28 cellular contexts compared by ENCODE assay signal in genomic region chr4:1042352-1043025, GRCh38. TPM values are rescaled to one million over a fixed set of nuclear protein-coding genes. Genes with fewer than 3 reads are reported as not detected.
DNase-seq lines count a peak whose midpoint lies in the region; ATAC-seq, FAIRE-seq and TF ChIP-seq lines count a peak whose summit lies in the region.
"Had no signal": no experiment of that assay in that cellular context is flagged by ENCODE, and none has a peak within 500 bp of the region (broad histone marks: within the 10 kb centered on the region; RNA-seq: fewer than 3 reads in every experiment).

No MANE protein-coding gene starts in this region.

- no peak for TF ChIP-seq RAD21 in K562 (CRISPR knock-in tag; conservative IDR thresholded peaks at IDR 0.05 in 1 of 2, IDR thresholded peaks at IDR 0.05 in 1 of 2)

- POLR2A ChIA-PET in K562 (lab: Yijun Ruan, JAX), result no interaction called here

- H3K4me2 ChIP-seq in K562 (ENCODE audit: insufficient read depth, low read length), result no peak overlapping the region

- CTCF ChIA-PET in K562 (lab: Yijun Ruan, JAX; ENCODE audit: low intra/inter-chr PET ratio), result no interaction called here

- H3K4me1 ChIP-seq in ACC112 (ENCODE audit: control insufficient read depth, insufficient read depth, low read length, unreplicated experiment), result peaks cover 58% of the 10 kb centered on the region
- peaks cover 50 to 83% of the 10 kb centered on the region in 2 experiments for H3K4me1 ChIP-seq in K562 (replicated peaks in 1 of 2; ENCODE audit: control insufficient read depth in 2 of 2, insufficient read depth in 2 of 2, low read length in 2 of 2)
- H3K4me1 ChIP-seq in transverse colon, result peaks cover 3 to 53% (median 36%) of the 10 kb centered on the region in 4 donors

- DNase-seq in H7, result peak; percentile 23
- no peak for DNase-seq in K562 (ENCODE audit: extremely low read depth in 1 of 4, low spot score in 3 of 4)
- DNase-seq in osteocyte (ENCODE audit: extremely low spot score, unreplicated experiment), result no peak
- DNase-seq in transverse colon, result no peak
- DNase-seq in NCI-H69 (lab: John Stamatoyannopoulos, UW), result no peak
- DNase-seq: activated CD4-positive, alpha-beta T cell treated with anti-CD3 and anti-CD28 coated beads for 48 hours; activated CD8-positive, alpha-beta memory T cell treated with anti-CD3 and anti-CD28 coated beads for 24 hours; activated naive CD4-positive, alpha-beta T cell treated with anti-CD3 and anti-CD28 coated beads, Interleukin-2, amount 50 U/mL, for 16 hours; activated T-cell treated with anti-CD3 and anti-CD28 coated beads for 4 hours; amniotic stem cell; effector memory CD4-positive, alpha-beta T cell; NCI-H1092; NCI-H1694 treated with DMSO at 0.1 percent for 48 hours; NCI-H446; NCI-H82; stimulated activated naive CD4-positive, alpha-beta T cell; T-cell; uterus had no signal

- H3K4me3 Mint-ChIP-seq in osteocyte (ENCODE audit: unreplicated experiment), result no peak overlapping the region

- in situ Hi-C loops in K562 (cut with MboI) (no loop called here), transverse colon (cut with MboI; ENCODE audit: low pct_ligation_motif_present in 1 of 4, low pct_unique_long_range_greater_than_20kb in 1 of 4, low sequenced_read_pairs in 3 of 4) (no loop called here)

- H2AFZ ChIP-seq in ACC112 (ENCODE audit: low read length, unreplicated experiment), result no peak overlapping the region
- no peak overlapping the region for H2AFZ ChIP-seq in K562 (ENCODE audit: low read depth, low read length)

- H3K79me2 ChIP-seq in ACC112 (ENCODE audit: control insufficient read depth, insufficient read depth, low read length, unreplicated experiment) (no peaks in the 10 kb centered on the region), K562 (ENCODE audit: control insufficient read depth, insufficient read depth, low read length) (no peaks in the 10 kb centered on the region)

- H3K9me1 ChIP-seq in K562 (ENCODE audit: control insufficient read depth, insufficient read depth, low read length), result no peaks in the 10 kb centered on the region

- peak overlapping the region in 1 of 2 experiments; percentile 90; a peak in 1 of 4 replicates for H3K9ac ChIP-seq in K562 (ENCODE audit: insufficient read depth in 1 of 2, low read depth in 2 of 2, low read length in 2 of 2)

- intact Hi-C loops in K562 (cut with micrococcal nuclease) (loop anchor here (10.0 kb wide), 1 partner anchor 48 kb away; the partner anchor contains the start of gene SLC26A1), transverse colon (cut with DNase I; ENCODE audit: low total_unique reads) (no loop called here)

- H4K20me1 ChIP-seq in K562 (replicated peaks; ENCODE audit: control insufficient read depth, insufficient read depth, low read length), result no peaks in the 10 kb centered on the region

- H3K9me3 Mint-ChIP-seq in osteocyte (ENCODE audit: unreplicated experiment), result no peaks in the 10 kb centered on the region
- H3K9me3 Mint-ChIP-seq: activated T-helper 2 cell treated with anti-CD3 and anti-CD28 coated beads, Interferon-gamma antibody, Interleukin-2, Interleukin-4, amounts not matched to agents 10 μg/mL and 5 μg/mL and 100 μg/mL, durations not matched to agents 14 hours and 24 hours and 36 hours; T-cell had no signal

- H3K4me3 ChIP-seq in ACC112 (ENCODE audit: low read depth, low read length), result no peak overlapping the region
- H3K4me3 ChIP-seq in H7 (ENCODE audit: insufficient read depth, low read depth, low read length), result no peak overlapping the region
- H3K4me3 ChIP-seq in K562, result no peak overlapping the region
- no peak overlapping the region for H3K4me3 ChIP-seq in transverse colon
- H3K4me3 ChIP-seq: left lung, uterus had no signal

- H3K27me3 Mint-ChIP-seq in osteocyte (ENCODE audit: unreplicated experiment), result no peaks in the 10 kb centered on the region

- no peaks in the 10 kb centered on the region for H3K27me3 ChIP-seq in ACC112 (ENCODE audit: insufficient read depth, low read length)
- peaks cover 2% of the 10 kb centered on the region; the same call in 1 of the 2 replicates for H3K27me3 ChIP-seq in H7 (ENCODE audit: control insufficient read depth, insufficient read depth, low read length)
- H3K27me3 ChIP-seq in K562 (ENCODE audit: control insufficient read depth in 2 of 2, insufficient read depth in 2 of 2, low read length in 2 of 2), result peaks cover 0 to 4% of the 10 kb centered on the region in 2 experiments; a peak in 2 of 5 replicates
- H3K27me3 ChIP-seq in transverse colon, result peaks cover 33% of the 10 kb centered on the region
- H3K27me3 ChIP-seq: breast epithelium, uterus had no signal

- ATAC-seq in K562 (no peak), GM18867 (IDR thresholded peaks at IDR 0.05; ENCODE audit: unreplicated experiment) (no peak)
- ATAC-seq: T-cell had no signal

- BruUV-seq in K562 (replicated peaks; lab: Mats Ljungman, UMichigan), result no TSS peak

- H3K27ac Mint-ChIP-seq in osteocyte (ENCODE audit: unreplicated experiment), result peak overlapping the region; percentile 95
- H3K27ac Mint-ChIP-seq: activated T-helper 2 cell treated with anti-CD3 and anti-CD28 coated beads, Interferon-gamma antibody, Interleukin-2, Interleukin-4, amounts not matched to agents 10 μg/mL and 5 μg/mL and 100 μg/mL, durations not matched to agents 14 hours and 24 hours and 36 hours; T-cell had no signal

- TF ChIP-seq CTCF in K562 (IDR thresholded peaks at IDR 0.05 in 2 of 3, conservative IDR thresholded peaks at IDR 0.05 in 1 of 3; ENCODE audit: insufficient read depth in 2 of 3, low read depth in 1 of 3, low read length in 3 of 3) (no peak), osteocyte (IDR thresholded peaks at IDR 0.05) (no peak), transverse colon (IDR thresholded peaks at IDR 0.05) (no peak)

- H3K36me3 Mint-ChIP-seq in osteocyte (ENCODE audit: unreplicated experiment), result no peaks in the 10 kb centered on the region
- H3K36me3 Mint-ChIP-seq: T-cell had no signal

- WGBS in K562 (ENCODE audit: insufficient coverage, low coverage, missing lambda C conversion rate), result 60% methylated on average over 1 of the region's 17 CpGs
- 63 to 75% methylated on average over 4 to 17 of the region's 17 CpGs for WGBS in transverse colon (ENCODE audit: low coverage in 1 of 2), 2 donors

- no peak for TF ChIP-seq EP300 in K562 (IDR thresholded peaks at IDR 0.05; ENCODE audit: low read length)
- TF ChIP-seq EP300 in transverse colon (IDR thresholded peaks at IDR 0.05; ENCODE audit: low read depth), result no peak

- peak; percentile 15 for FAIRE-seq in K562 (lab: Jason Lieb, UNC)
- FAIRE-seq: colon, G401.6 had no signal

- H3K9me3 ChIP-seq in K562 (replicated peaks; ENCODE audit: control insufficient read depth, insufficient read depth, low read depth, low read length) (no peaks in the 10 kb centered on the region), transverse colon (no peaks in the 10 kb centered on the region)
- H3K9me3 ChIP-seq: BLaER1 treated with 17β-estradiol and CSF1 and Interleukin-3, amounts not matched to agents 10 nM and 100 nM; breast epithelium; left lung; uterus had no signal

- H3K27ac ChIP-seq in ACC112 (ENCODE audit: low read depth, low read length), result peak overlapping the region; percentile 66
- H3K27ac ChIP-seq in K562 (ENCODE audit: extremely low read depth, low read depth, low read length), result peak overlapping the region; percentile 68; the same call in 2 of the 3 replicates
- no peak overlapping the region for H3K27ac ChIP-seq in transverse colon
- H3K27ac ChIP-seq: BLaER1 treated with 17β-estradiol and CSF1 and Interleukin-3, amounts not matched to agents 10 nM and 100 nM; left lung had no signal

- H3K4me1 Mint-ChIP-seq in osteocyte (ENCODE audit: unreplicated experiment), result peaks cover 64% of the 10 kb centered on the region

- TF ChIP-seq POLR2A in K562 (conservative IDR thresholded peaks at IDR 0.05), result no peak
- TF ChIP-seq POLR2A in transverse colon (IDR thresholded peaks at IDR 0.05), result no peak

- no peaks in the 10 kb centered on the region for H3K36me3 ChIP-seq in ACC112 (ENCODE audit: insufficient read depth, low read length)
- no peaks in the 10 kb centered on the region for H3K36me3 ChIP-seq in H7 (replicated peaks; ENCODE audit: control insufficient read depth, insufficient read depth, low read length)
- H3K36me3 ChIP-seq in K562 (ENCODE audit: control insufficient read depth, insufficient read depth, low read length), result no peaks in the 10 kb centered on the region
- no peaks in the 10 kb centered on the region for H3K36me3 ChIP-seq in transverse colon
- H3K36me3 ChIP-seq: BLaER1 treated with 17β-estradiol and CSF1 and Interleukin-3, amounts not matched to agents 10 nM and 100 nM; breast epithelium; left lung; uterus had no signal

RNA-seq across cellular contexts. Expression of gene FGFRL1, which starts 31.1 kb away (rescaled TPM):
- 23.3 and 39.1 TPM in 2 replicates for total RNA-seq in H7 (2014; rRNA removed; shearing (Covaris generic))
- 24.3 and 107 TPM in 2 replicates for total RNA-seq in K562 (2011; cell fraction: chromatin; rRNA removed; ENCODE audit: low replicate concordance)
- 71.6 and 76.2 TPM in 2 replicates for total RNA-seq in K562 (2011; cell fraction: nucleolus; rRNA removed)
- total RNA-seq in K562 (2011; cell fraction: nucleoplasm; rRNA removed), result 78.9 and 124 TPM in 2 replicates
- 21.6 and 30.7 TPM in 2 replicates for total RNA-seq in K562 (2014; rRNA removed)
- total RNA-seq in K562 (2014; rRNA removed; fragmentation: Illumina TruSeq; extraction: Trizol), result 5.3 and 7.1 TPM in 2 replicates
- 10.4 and 11.4 TPM in 2 replicates for total RNA-seq in K562 (2015; rRNA removed; fragmentation: Illumina TruSeq; extraction: Trizol)
- total RNA-seq in K562 (2021), result 45.6 and 49.9 TPM in 2 replicates
- polyA plus RNA-seq in K562 (2011; rRNA removed), result 14.6 and 18.3 TPM in 2 replicates
- polyA plus RNA-seq in K562 (2011; cell fraction: cytosol; rRNA removed), result 39.0 and 72.2 TPM in 2 replicates
- polyA plus RNA-seq in K562 (2011; cell fraction: nucleus; rRNA removed), result 55.9 and 72.5 TPM in 2 replicates
- 28.5 and 35.1 TPM in 2 replicates for polyA plus RNA-seq in K562 (2012)
- 17.1 and 25.2 TPM in 2 replicates for polyA plus RNA-seq in K562 (2014; fragmentation: Illumina TruSeq; extraction: Trizol)
- under 1 TPM; 0.34 to 0.53 TPM for polyA plus RNA-seq in K562 (2014; fragmentation: Nextera tagmentation; extraction: Ambion mirVana)
- polyA plus RNA-seq in K562 (2014; rRNA removed), result 15.1 and 15.6 TPM in 2 replicates
- polyA minus RNA-seq in K562 (2011; rRNA and poly(A)+ RNA removed), result 73.8 and 144 TPM in 2 replicates
- polyA minus RNA-seq in K562 (2011; cell fraction: cytosol; rRNA and poly(A)+ RNA removed), result 42.8 and 52.2 TPM in 2 replicates
- 20.8 and 21.0 TPM in 2 replicates for polyA minus RNA-seq in K562 (2011; cell fraction: nucleus; rRNA and poly(A)+ RNA removed)
- 56.9 and 59.8 TPM in 2 replicates for total RNA-seq in osteocyte
- 10 to 100 TPM; 11.7 to 15.9 (median 14.2) TPM for total RNA-seq in transverse colon

RNA-seq across cellular contexts. Expression of gene SLC26A1, which starts 49.3 kb away (rescaled TPM):
- total RNA-seq in H7 (2014; rRNA removed; shearing (Covaris generic)), result 0.03 and 0.30 TPM in 2 replicates
- total RNA-seq in K562 (2011; cell fraction: chromatin; rRNA removed; ENCODE audit: low replicate concordance), result 5.5 and 11.7 TPM in 2 replicates
- total RNA-seq in K562 (2011; cell fraction: nucleolus; rRNA removed), result 8.4 and 9.3 TPM in 2 replicates
- total RNA-seq in K562 (2011; cell fraction: nucleoplasm; rRNA removed), result 4.1 and 4.2 TPM in 2 replicates
- total RNA-seq in K562 (2014; rRNA removed), result 1.6 TPM in 2 replicates
- 0.40 and 0.96 TPM in 2 replicates for total RNA-seq in K562 (2014; rRNA removed; fragmentation: Illumina TruSeq; extraction: Trizol)
- total RNA-seq in K562 (2015; rRNA removed; fragmentation: Illumina TruSeq; extraction: Trizol), result 1.8 and 2.2 TPM in 2 replicates
- total RNA-seq in K562 (2021), result 3.1 and 4.2 TPM in 2 replicates
- polyA plus RNA-seq in K562 (2011; rRNA removed), result 0.95 and 2.0 TPM in 2 replicates
- 1.0 and 2.7 TPM in 2 replicates for polyA plus RNA-seq in K562 (2011; cell fraction: cytosol; rRNA removed)
- polyA plus RNA-seq in K562 (2011; cell fraction: nucleus; rRNA removed), result 9.1 and 12.1 TPM in 2 replicates
- 4.4 and 8.2 TPM in 2 replicates for polyA plus RNA-seq in K562 (2012)
- polyA plus RNA-seq in K562 (2014; fragmentation: Illumina TruSeq; extraction: Trizol), result 0.56 and 0.69 TPM in 2 replicates
- polyA plus RNA-seq in K562 (2014; fragmentation: Nextera tagmentation; extraction: Ambion mirVana), result under 1 TPM; 0.11 to 0.24 TPM
- 1.4 and 2.1 TPM in 2 replicates for polyA plus RNA-seq in K562 (2014; rRNA removed)
- polyA minus RNA-seq in K562 (2011; rRNA and poly(A)+ RNA removed), result 0.51 and 0.74 TPM in 2 replicates
- polyA minus RNA-seq in K562 (2011; cell fraction: cytosol; rRNA and poly(A)+ RNA removed), result 1.7 TPM in 2 replicates
- 3.9 and 6.3 TPM in 2 replicates for polyA minus RNA-seq in K562 (2011; cell fraction: nucleus; rRNA and poly(A)+ RNA removed)
- total RNA-seq in osteocyte, result 0.78 and 0.83 TPM in 2 replicates
- total RNA-seq in transverse colon, result 1 to 10 TPM; 1.7 to 4.1 (median 2.8) TPM
- total RNA-seq: SK-MEL-5, skeletal muscle tissue had no signal

RNA-seq across cellular contexts. Expression of gene IDUA, which starts 55.6 kb away (rescaled TPM):
- 4.6 TPM in 2 replicates for total RNA-seq in H7 (2014; rRNA removed; shearing (Covaris generic))
- 7.8 and 35.6 TPM in 2 replicates for total RNA-seq in K562 (2011; cell fraction: chromatin; rRNA removed; ENCODE audit: low replicate concordance)
- total RNA-seq in K562 (2011; cell fraction: nucleolus; rRNA removed), result 35.8 and 36.4 TPM in 2 replicates
- 12.5 and 18.8 TPM in 2 replicates for total RNA-seq in K562 (2011; cell fraction: nucleoplasm; rRNA removed)
- total RNA-seq in K562 (2014; rRNA removed) (9.9 and 10.1 TPM in 2 replicates), K562 (2014; rRNA removed; fragmentation: Illumina TruSeq; extraction: Trizol) (0.26 and 0.69 TPM in 2 replicates), K562 (2015; rRNA removed; fragmentation: Illumina TruSeq; extraction: Trizol) (3.1 and 4.8 TPM in 2 replicates), K562 (2021) (13.6 and 16.1 TPM in 2 replicates), osteocyte (58.0 and 67.8 TPM in 2 replicates), transverse colon (10 to 100 TPM; 25.9 to 78.6 (median 40.4) TPM)
- polyA plus RNA-seq in K562 (2011; rRNA removed) (1.2 and 2.2 TPM in 2 replicates), K562 (2014; fragmentation: Illumina TruSeq; extraction: Trizol) (0.30 and 1.2 TPM in 2 replicates), K562 (2014; fragmentation: Nextera tagmentation; extraction: Ambion mirVana) (under 1 TPM; 0.04 to 0.13 TPM), K562 (2014; rRNA removed) (11.2 and 14.1 TPM in 2 replicates)
- 0.90 and 2.8 TPM in 2 replicates for polyA plus RNA-seq in K562 (2011; cell fraction: cytosol; rRNA removed)
- polyA plus RNA-seq in K562 (2011; cell fraction: nucleus; rRNA removed), result 34.5 and 72.8 TPM in 2 replicates
- 9.8 and 26.2 TPM in 2 replicates for polyA plus RNA-seq in K562 (2012)
- 0.36 and 0.70 TPM in 2 replicates for polyA minus RNA-seq in K562 (2011; rRNA and poly(A)+ RNA removed)
- 7.3 and 13.7 TPM in 2 replicates for polyA minus RNA-seq in K562 (2011; cell fraction: cytosol; rRNA and poly(A)+ RNA removed)
- 10.0 and 12.1 TPM in 2 replicates for polyA minus RNA-seq in K562 (2011; cell fraction: nucleus; rRNA and poly(A)+ RNA removed)

Comparison
In these comparisons a context has a peak if more than half of its experiments do, and no peak if none do; other contexts are left out.
1. H3K27ac ChIP-seq: peak in ACC112 (single experiment) and K562 (single experiment); none in transverse colon (0 of 4).